Comparison of ENCODE assay signal across 20 cellular contexts in the genomic region with DNA sequence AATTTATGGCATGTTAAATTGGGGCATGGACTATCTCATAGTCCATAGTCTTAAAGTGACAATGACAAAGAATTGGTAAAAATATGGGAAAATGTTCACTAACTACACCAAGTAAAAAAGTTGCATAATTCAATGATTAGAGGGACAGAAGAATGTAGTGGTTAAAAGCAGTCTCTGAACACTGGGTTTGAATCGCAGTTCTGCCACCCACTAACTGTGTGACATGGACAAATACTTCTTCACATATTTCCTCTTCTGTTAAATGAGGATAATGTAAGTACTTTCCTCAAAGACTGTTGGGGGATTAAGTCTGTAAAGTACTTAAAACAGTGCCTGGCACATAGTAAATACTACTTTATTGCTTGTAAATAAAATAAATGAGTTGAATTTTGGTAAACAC.
"Had no signal": no experiment of that assay in that cellular context is flagged by ENCODE, and none has a peak within 500 bp of the region (broad histone marks: within the 10 kb centered on the region; RNA-seq: fewer than 3 reads in every experiment).

No MANE protein-coding gene starts in this region.

- DNase-seq: activated CD4-positive, alpha-beta T cell treated with anti-CD3 and anti-CD28 coated beads, Interleukin-2, amount 10 ng/mL, durations not matched to agents 7 days and 5 days; activated CD8-positive, alpha-beta memory T cell treated with anti-CD3 and anti-CD28 coated beads for 24 hours; activated naive CD4-positive, alpha-beta T cell; activated naive CD8-positive, alpha-beta T cell treated with anti-CD3 and anti-CD28 coated beads, Interleukin-2, amount 10 ng/mL, durations not matched to agents 7 days and 5 days; erythroblast; heart right ventricle; left colon; lower lobe of right lung; occipital lobe; right lobe of liver; spleen; stomach; testis; upper lobe of left lung had no signal

- H3K9me3 Mint-ChIP-seq: activated CD4-positive, alpha-beta T cell treated with anti-CD3 and anti-CD28 coated beads, Interleukin-2, amount 10 ng/mL, durations not matched to agents 7 days and 5 days; activated naive CD8-positive, alpha-beta T cell treated with anti-CD3 and anti-CD28 coated beads, Interleukin-2, amount 10 ng/mL, durations not matched to agents 7 days and 5 days; nephron had no signal

- H3K4me3 ChIP-seq: ascending aorta, cardiac muscle cell, gastroesophageal sphincter, heart right ventricle, lower lobe of right lung, prostate gland, right lobe of liver, spleen, stomach, testis, upper lobe of left lung had no signal

- H3K27me3 ChIP-seq: ascending aorta, cardiac muscle cell, gastroesophageal sphincter, heart right ventricle, right lobe of liver, spleen, stomach, testis, upper lobe of left lung had no signal

- FAIRE-seq: islet of Langerhans had no signal

- H3K4me1 ChIP-seq: gastroesophageal sphincter, lower lobe of right lung, prostate gland, right lobe of liver, stomach, testis had no signal

- H3K27ac Mint-ChIP-seq: activated CD4-positive, alpha-beta T cell treated with anti-CD3 and anti-CD28 coated beads, Interleukin-2, amount 10 ng/mL, durations not matched to agents 7 days and 5 days; activated naive CD8-positive, alpha-beta T cell treated with anti-CD3 and anti-CD28 coated beads, Interleukin-2, amount 10 ng/mL, durations not matched to agents 7 days and 5 days; nephron had no signal

- H3K9me3 ChIP-seq: ascending aorta, gastroesophageal sphincter, heart right ventricle, lower lobe of right lung, prostate gland, right lobe of liver, spleen, stomach, testis, upper lobe of left lung had no signal

- H3K36me3 ChIP-seq: ascending aorta, prostate gland had no signal

- H3K4me1 Mint-ChIP-seq: nephron had no signal

- H3K27me3 Mint-ChIP-seq: activated CD4-positive, alpha-beta T cell treated with anti-CD3 and anti-CD28 coated beads, Interleukin-2, amount 10 ng/mL, durations not matched to agents 7 days and 5 days; activated naive CD8-positive, alpha-beta T cell treated with anti-CD3 and anti-CD28 coated beads, Interleukin-2, amount 10 ng/mL, durations not matched to agents 7 days and 5 days had no signal

- H3K27ac ChIP-seq: ascending aorta, cardiac muscle cell, gastroesophageal sphincter, heart right ventricle, lower lobe of right lung, prostate gland, right lobe of liver, spleen, stomach, testis, upper lobe of left lung had no signal

- H3K4me3 Mint-ChIP-seq: activated CD4-positive, alpha-beta T cell treated with anti-CD3 and anti-CD28 coated beads, Interleukin-2, amount 10 ng/mL, durations not matched to agents 7 days and 5 days; activated naive CD8-positive, alpha-beta T cell treated with anti-CD3 and anti-CD28 coated beads, Interleukin-2, amount 10 ng/mL, durations not matched to agents 7 days and 5 days; nephron had no signal
